2 cellular contexts compared by ENCODE assay signal in the genomic region with DNA sequence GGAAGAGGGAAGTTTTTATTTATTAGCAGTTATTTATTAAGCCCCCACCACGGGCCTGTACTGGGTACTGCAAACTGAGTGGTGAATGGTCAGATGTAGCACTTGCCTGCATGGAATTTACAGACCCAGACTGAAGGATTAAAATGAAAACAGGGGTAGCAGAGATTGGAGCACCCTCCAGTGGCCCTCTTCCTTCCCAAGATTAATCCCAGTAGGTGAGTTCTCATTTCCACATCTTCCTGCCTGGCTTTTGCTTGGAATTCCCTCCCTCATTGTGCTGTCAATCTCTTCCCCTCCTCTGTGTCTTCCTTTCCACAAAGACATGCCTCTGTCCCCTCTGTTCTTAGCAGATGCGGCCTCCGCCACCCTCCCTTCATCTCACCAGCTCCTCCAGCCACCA.
TF ChIP-seq lines count a peak whose summit lies in the region.

No MANE protein-coding gene starts in this region.

TF ChIP-seq in SK-N-SH, 30 proteins besides CTCF, POLR2A, EP300 and RAD21 (continued from another document):
- TF ChIP-seq TAF1 (IDR thresholded peaks at IDR 0.05; ENCODE audit: borderline replicate concordance, low read depth, low read length) (no peak), SIN3A (IDR thresholded peaks at IDR 0.05; ENCODE audit: borderline replicate concordance, low read depth, low read length) (no peak), FOSL2 (IDR thresholded peaks at IDR 0.05; ENCODE audit: borderline replicate concordance, low read depth) (no peak), FOXM1 (IDR thresholded peaks at IDR 0.05; ENCODE audit: low read depth) (no peak), MEF2A (IDR thresholded peaks at IDR 0.05; ENCODE audit: borderline replicate concordance, low read depth) (no peak), GABPA (IDR thresholded peaks at IDR 0.05; ENCODE audit: low read depth) (no peak), MXI1 (IDR thresholded peaks at IDR 0.05; ENCODE audit: low read depth, low read length) (no peak), RXRA (IDR thresholded peaks at IDR 0.05; ENCODE audit: borderline replicate concordance, low read depth) (no peak), TEAD4 (IDR thresholded peaks at IDR 0.05; ENCODE audit: borderline replicate concordance, insufficient read depth) (no peak)
- TF ChIP-seq, protein P1, sequence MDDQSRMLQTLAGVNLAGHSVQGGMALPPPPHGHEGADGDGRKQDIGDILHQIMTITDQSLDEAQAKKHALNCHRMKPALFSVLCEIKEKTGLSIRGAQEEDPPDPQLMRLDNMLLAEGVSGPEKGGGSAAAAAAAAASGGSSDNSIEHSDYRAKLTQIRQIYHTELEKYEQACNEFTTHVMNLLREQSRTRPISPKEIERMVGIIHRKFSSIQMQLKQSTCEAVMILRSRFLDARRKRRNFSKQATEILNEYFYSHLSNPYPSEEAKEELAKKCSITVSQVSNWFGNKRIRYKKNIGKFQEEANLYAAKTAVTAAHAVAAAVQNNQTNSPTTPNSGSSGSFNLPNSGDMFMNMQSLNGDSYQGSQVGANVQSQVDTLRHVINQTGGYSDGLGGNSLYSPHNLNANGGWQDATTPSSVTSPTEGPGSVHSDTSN (IDR thresholded peaks at IDR 0.05), result no peak
- TF ChIP-seq, protein P2, sequence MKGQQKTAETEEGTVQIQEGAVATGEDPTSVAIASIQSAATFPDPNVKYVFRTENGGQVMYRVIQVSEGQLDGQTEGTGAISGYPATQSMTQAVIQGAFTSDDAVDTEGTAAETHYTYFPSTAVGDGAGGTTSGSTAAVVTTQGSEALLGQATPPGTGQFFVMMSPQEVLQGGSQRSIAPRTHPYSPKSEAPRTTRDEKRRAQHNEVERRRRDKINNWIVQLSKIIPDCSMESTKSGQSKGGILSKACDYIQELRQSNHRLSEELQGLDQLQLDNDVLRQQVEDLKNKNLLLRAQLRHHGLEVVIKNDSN (IDR thresholded peaks at IDR 0.05; ENCODE audit: borderline replicate concordance, low read depth), result no peak
- TF ChIP-seq, protein P3, sequence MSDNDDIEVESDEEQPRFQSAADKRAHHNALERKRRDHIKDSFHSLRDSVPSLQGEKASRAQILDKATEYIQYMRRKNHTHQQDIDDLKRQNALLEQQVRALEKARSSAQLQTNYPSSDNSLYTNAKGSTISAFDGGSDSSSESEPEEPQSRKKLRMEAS (IDR thresholded peaks at IDR 0.05; ENCODE audit: low read depth), result no peak

TF ChIP-seq in SK-N-SH treated with all-trans-retinoic acid at 6 μM for 48 hours, 23 proteins besides CTCF, POLR2A, EP300 and RAD21 (continued from another document):
- TF ChIP-seq, protein P4, sequence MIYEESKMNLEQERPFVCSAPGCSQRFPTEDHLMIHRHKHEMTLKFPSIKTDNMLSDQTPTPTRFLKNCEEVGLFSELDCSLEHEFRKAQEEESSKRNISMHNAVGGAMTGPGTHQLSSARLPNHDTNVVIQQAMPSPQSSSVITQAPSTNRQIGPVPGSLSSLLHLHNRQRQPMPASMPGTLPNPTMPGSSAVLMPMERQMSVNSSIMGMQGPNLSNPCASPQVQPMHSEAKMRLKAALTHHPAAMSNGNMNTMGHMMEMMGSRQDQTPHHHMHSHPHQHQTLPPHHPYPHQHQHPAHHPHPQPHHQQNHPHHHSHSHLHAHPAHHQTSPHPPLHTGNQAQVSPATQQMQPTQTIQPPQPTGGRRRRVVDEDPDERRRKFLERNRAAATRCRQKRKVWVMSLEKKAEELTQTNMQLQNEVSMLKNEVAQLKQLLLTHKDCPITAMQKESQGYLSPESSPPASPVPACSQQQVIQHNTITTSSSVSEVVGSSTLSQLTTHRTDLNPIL (CRISPR knock-in tag; IDR thresholded peaks at IDR 0.05; ENCODE audit: low read depth), result no peak
- TF ChIP-seq GLIS3 (CRISPR knock-in tag; IDR thresholded peaks at IDR 0.05), result no peak
- TF ChIP-seq ZNF8 (CRISPR knock-in tag; IDR thresholded peaks at IDR 0.05), result no peak
- TF ChIP-seq CSDC2 (CRISPR knock-in tag; IDR thresholded peaks at IDR 0.05), result no peak
- TF ChIP-seq ESRRG (CRISPR knock-in tag; IDR thresholded peaks at IDR 0.05), result no peak
- TF ChIP-seq SNAI2 (CRISPR knock-in tag; IDR thresholded peaks at IDR 0.05), result no peak
- TF ChIP-seq, protein P5, sequence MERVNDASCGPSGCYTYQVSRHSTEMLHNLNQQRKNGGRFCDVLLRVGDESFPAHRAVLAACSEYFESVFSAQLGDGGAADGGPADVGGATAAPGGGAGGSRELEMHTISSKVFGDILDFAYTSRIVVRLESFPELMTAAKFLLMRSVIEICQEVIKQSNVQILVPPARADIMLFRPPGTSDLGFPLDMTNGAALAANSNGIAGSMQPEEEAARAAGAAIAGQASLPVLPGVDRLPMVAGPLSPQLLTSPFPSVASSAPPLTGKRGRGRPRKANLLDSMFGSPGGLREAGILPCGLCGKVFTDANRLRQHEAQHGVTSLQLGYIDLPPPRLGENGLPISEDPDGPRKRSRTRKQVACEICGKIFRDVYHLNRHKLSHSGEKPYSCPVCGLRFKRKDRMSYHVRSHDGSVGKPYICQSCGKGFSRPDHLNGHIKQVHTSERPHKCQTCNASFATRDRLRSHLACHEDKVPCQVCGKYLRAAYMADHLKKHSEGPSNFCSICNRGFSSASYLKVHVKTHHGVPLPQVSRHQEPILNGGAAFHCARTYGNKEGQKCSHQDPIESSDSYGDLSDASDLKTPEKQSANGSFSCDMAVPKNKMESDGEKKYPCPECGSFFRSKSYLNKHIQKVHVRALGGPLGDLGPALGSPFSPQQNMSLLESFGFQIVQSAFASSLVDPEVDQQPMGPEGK (CRISPR knock-in tag; IDR thresholded peaks at IDR 0.05; ENCODE audit: borderline replicate concordance), result no peak
- TF ChIP-seq, protein P6, sequence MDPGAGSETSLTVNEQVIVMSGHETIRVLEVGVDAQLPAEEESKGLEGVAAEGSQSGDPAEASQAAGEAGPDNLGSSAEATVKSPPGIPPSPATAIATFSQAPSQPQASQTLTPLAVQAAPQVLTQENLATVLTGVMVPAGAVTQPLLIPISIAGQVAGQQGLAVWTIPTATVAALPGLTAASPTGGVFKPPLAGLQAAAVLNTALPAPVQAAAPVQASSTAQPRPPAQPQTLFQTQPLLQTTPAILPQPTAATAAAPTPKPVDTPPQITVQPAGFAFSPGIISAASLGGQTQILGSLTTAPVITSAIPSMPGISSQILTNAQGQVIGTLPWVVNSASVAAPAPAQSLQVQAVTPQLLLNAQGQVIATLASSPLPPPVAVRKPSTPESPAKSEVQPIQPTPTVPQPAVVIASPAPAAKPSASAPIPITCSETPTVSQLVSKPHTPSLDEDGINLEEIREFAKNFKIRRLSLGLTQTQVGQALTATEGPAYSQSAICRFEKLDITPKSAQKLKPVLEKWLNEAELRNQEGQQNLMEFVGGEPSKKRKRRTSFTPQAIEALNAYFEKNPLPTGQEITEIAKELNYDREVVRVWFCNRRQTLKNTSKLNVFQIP (CRISPR knock-in tag; IDR thresholded peaks at IDR 0.05; ENCODE audit: borderline replicate concordance, low read depth), result no peak
